1 cellular context compared by ENCODE assay signal in the genomic region with DNA sequence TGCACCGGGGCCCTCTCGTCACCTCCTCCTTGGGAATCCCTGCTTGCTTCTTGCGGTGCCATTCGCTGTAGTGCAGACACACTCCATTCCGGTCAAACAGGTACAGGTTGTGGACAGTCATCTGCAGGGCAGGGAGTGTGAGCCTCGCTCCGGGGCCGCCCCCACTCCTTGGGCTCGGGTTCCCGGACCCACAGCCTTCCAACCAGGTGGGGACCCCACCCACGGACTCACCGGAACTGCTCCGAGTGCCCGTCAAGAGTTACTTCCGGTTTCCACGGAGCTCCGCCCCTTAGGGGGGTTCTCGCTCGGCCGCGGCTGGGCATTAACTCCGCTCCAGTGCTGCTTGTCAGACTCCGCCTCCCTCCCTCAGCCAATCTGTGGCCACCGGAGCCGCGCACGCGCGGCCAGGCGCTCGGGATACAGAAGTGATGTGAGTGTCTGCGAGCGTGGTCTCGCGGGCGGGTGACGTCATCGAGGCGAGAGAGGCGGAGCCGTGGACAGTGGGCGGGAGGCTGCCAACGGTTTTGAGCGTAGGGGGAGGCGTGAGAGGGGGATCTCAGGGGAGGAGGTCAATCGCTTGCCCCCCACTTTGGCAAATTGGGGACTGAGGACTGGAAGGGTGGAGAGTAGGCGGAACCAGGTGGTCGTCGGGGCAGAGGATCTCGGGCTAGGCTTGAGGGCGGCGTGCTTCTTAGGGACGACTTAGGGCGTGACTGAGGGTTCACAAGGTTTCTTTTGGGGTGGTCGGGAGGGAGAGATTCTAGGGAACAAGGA.
TF ChIP-seq lines count a peak whose summit lies in the region.

A gene with protein sequence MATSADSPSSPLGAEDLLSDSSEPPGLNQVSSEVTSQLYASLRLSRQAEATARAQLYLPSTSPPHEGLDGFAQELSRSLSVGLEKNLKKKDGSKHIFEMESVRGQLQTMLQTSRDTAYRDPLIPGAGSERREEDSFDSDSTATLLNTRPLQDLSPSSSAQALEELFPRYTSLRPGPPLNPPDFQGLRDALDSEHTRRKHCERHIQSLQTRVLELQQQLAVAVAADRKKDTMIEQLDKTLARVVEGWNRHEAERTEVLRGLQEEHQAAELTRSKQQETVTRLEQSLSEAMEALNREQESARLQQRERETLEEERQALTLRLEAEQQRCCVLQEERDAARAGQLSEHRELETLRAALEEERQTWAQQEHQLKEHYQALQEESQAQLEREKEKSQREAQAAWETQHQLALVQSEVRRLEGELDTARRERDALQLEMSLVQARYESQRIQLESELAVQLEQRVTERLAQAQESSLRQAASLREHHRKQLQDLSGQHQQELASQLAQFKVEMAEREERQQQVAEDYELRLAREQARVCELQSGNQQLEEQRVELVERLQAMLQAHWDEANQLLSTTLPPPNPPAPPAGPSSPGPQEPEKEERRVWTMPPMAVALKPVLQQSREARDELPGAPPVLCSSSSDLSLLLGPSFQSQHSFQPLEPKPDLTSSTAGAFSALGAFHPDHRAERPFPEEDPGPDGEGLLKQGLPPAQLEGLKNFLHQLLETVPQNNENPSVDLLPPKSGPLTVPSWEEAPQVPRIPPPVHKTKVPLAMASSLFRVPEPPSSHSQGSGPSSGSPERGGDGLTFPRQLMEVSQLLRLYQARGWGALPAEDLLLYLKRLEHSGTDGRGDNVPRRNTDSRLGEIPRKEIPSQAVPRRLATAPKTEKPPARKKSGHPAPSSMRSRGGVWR (plus strand): TSS at position 498 of the 774 bp plus-strand sequence. CDS start 874 bp downstream, outside the sequence.
A gene with protein sequence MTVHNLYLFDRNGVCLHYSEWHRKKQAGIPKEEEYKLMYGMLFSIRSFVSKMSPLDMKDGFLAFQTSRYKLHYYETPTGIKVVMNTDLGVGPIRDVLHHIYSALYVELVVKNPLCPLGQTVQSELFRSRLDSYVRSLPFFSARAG (minus strand): TSS at position 238 of the 774 bp plus-strand sequence. CDS start 117 bp downstream, at position 121.

TF ChIP-seq in HEK293, 187 proteins besides CTCF, POLR2A, EP300 and RAD21 (continued from another document):
- TF ChIP-seq SP3 (tag by site-specific recombination; IDR thresholded peaks at IDR 0.05) (peak; percentile 97), ZNF776 (tag by site-specific recombination; IDR thresholded peaks at IDR 0.05; ENCODE audit: borderline replicate concordance) (no peak), ZNF777 (tag by site-specific recombination; IDR thresholded peaks at IDR 0.05; ENCODE audit: borderline replicate concordance) (0 out of 2 replicates have a peak, but pooled peaks have one; percentile 58), MZF1 (tag by site-specific recombination; IDR thresholded peaks at IDR 0.05; ENCODE audit: borderline replicate concordance) (peak; percentile 75)
- TF ChIP-seq, protein P1, sequence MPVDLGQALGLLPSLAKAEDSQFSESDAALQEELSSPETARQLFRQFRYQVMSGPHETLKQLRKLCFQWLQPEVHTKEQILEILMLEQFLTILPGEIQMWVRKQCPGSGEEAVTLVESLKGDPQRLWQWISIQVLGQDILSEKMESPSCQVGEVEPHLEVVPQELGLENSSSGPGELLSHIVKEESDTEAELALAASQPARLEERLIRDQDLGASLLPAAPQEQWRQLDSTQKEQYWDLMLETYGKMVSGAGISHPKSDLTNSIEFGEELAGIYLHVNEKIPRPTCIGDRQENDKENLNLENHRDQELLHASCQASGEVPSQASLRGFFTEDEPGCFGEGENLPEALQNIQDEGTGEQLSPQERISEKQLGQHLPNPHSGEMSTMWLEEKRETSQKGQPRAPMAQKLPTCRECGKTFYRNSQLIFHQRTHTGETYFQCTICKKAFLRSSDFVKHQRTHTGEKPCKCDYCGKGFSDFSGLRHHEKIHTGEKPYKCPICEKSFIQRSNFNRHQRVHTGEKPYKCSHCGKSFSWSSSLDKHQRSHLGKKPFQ (tag by site-specific recombination; IDR thresholded peaks at IDR 0.05), result no peak; the same call in 1 of the 2 replicates
TF ChIP-seq in HEK293: peak in this region for 85.
